In the genomic region with DNA sequence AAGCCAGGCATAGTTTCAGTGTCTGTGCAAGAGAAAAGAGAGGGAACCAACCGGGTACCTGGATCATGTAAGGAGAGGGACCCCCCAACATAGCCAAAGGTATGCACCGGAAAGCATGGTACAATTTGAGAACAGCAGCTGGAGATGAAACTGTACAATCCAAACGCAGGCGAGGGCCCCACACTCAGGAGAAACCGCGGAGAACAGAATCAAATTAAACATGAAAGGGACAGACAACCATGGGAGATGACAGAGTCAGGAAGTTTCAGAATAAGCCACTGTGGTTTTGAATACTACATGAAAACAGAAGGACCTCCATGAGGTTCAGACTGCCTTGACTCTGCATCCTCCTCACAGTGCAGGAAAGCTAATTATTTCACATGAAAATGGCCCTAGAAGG, we compare ENCODE assay signal across 16 cellular contexts.
DNase-seq lines count a peak whose midpoint lies in the region; ATAC-seq, FAIRE-seq and TF ChIP-seq lines count a peak whose summit lies in the region.
"Had no signal": no experiment of that assay in that cellular context is flagged by ENCODE, and none has a peak within 500 bp of the region (broad histone marks: within the 10 kb centered on the region; RNA-seq: fewer than 3 reads in every experiment).

No MANE protein-coding gene starts in this region.

- POLR2A ChIA-PET in HepG2 (lab: Yijun Ruan, JAX) = interaction anchor here (0.7 to 1.8 kb wide), 4 partner anchors 9 to 52 kb away, joined by 3 to 8 read pairs (median 4); no protein-coding TSS in a partner anchor

- BruUV-seq in HepG2 (replicated peaks; lab: Mats Ljungman, UMichigan) = no TSS peak

- WGBS in HepG2 (ENCODE audit: low lambda C conversion rate) = 68% methylated on average over 6 of the region's 6 CpGs
- 72% methylated on average over 6 of the region's 6 CpGs for WGBS in right lobe of liver (ENCODE audit: insufficient coverage, low coverage, low lambda C conversion rate, missing lambda C conversion rate)
- WGBS in esophagus squamous epithelium, 2 donors = 73% methylated on average over 6 of the region's 6 CpGs

- H3K9ac ChIP-seq in HepG2 (ENCODE audit: insufficient read depth, low read depth, low read length) = no peak overlapping the region

- no peaks in the 10 kb centered on the region for H3K36me3 ChIP-seq in HepG2 (replicated peaks in 1 of 2; ENCODE audit: control insufficient read depth in 1 of 2, insufficient read depth in 2 of 2, low read length in 2 of 2)
- no peaks in the 10 kb centered on the region for H3K36me3 ChIP-seq in right lobe of liver
- H3K36me3 ChIP-seq in KOPT-K1 (ENCODE audit: insufficient read depth, low read length) = no peaks in the 10 kb centered on the region
- H3K36me3 ChIP-seq in Peyer's patch = no peaks in the 10 kb centered on the region
- H3K36me3 ChIP-seq in esophagus squamous epithelium = no peaks in the 10 kb centered on the region
- H3K36me3 ChIP-seq: pancreas, upper lobe of right lung had no signal

- H2AFZ ChIP-seq in HepG2 (ENCODE audit: low read length) = no peak overlapping the region

- H4K20me1 ChIP-seq in HepG2 (ENCODE audit: insufficient read depth, low read length) = no peaks in the 10 kb centered on the region

- no peak for FAIRE-seq in HepG2 (lab: Jason Lieb, UNC)
- FAIRE-seq: pancreas, RCC 7860 had no signal

- no peak for TF ChIP-seq RAD21 in HepG2 (CRISPR knock-in tag; IDR thresholded peaks at IDR 0.05)

- no peak for TF ChIP-seq EP300 in HepG2 (IDR thresholded peaks at IDR 0.05; ENCODE audit: low read depth in 2 of 2, low read length in 2 of 2)
- TF ChIP-seq EP300 in HepG2 (CRISPR knock-in tag; IDR thresholded peaks at IDR 0.05; ENCODE audit: borderline replicate concordance) = no peak

- CTCF ChIA-PET in HepG2 (lab: Yijun Ruan, JAX; ENCODE audit: low intra/inter-chr PET ratio, low total read pairs) = no interaction called here

- H3K4me1 ChIP-seq in HepG2 (ENCODE audit: insufficient read depth, low read length) = peaks cover 18% of the 10 kb centered on the region
- H3K4me1 ChIP-seq in right lobe of liver = no peaks in the 10 kb centered on the region
- H3K4me1 ChIP-seq in Peyer's patch = no peaks in the 10 kb centered on the region
- no peaks in the 10 kb centered on the region for H3K4me1 ChIP-seq in esophagus squamous epithelium
- H3K4me1 ChIP-seq: pancreas had no signal

- intact Hi-C loops in HepG2 (cut with micrococcal nuclease; ENCODE audit: unreplicated experiment) = no loop called here
- intact Hi-C loops in right lobe of liver (cut with DNase I) = no loop called here
- intact Hi-C loops in esophagus squamous epithelium (cut with DNase I) = no loop called here

- H3K36me3 Mint-ChIP-seq in activated naive CD4-positive, alpha-beta T cell treated with anti-CD3 and anti-CD28 coated beads, Interleukin-2, amount 50 U/mL, for 72 hours = no peaks in the 10 kb centered on the region
- H3K36me3 Mint-ChIP-seq: IgD-negative memory B cell had no signal

- H3K27me3 ChIP-seq in HepG2 (ENCODE audit: control insufficient read depth in 1 of 2, insufficient read depth in 2 of 2, low read length in 2 of 2) (peaks cover 0 to 7% of the 10 kb centered on the region in 2 experiments; a peak in 4 of 5 replicates), right lobe of liver (no peaks in the 10 kb centered on the region), Peyer's patch (no peaks in the 10 kb centered on the region), esophagus squamous epithelium (peaks cover 0 to 16% (median 0%) of the 10 kb centered on the region in 4 donors)
- H3K27me3 ChIP-seq: pancreas, upper lobe of right lung had no signal

- no peak overlapping the region for H3K4me3 ChIP-seq in HepG2 (replicated peaks in 1 of 3; ENCODE audit: insufficient read depth in 1 of 3, low read depth in 2 of 3, low read length in 3 of 3)
- H3K4me3 ChIP-seq in right lobe of liver = no peak overlapping the region
- H3K4me3 ChIP-seq in Peyer's patch = no peak overlapping the region
- H3K4me3 ChIP-seq in esophagus squamous epithelium = no peak overlapping the region
- H3K4me3 ChIP-seq: pancreas, upper lobe of right lung had no signal

- H3K9me3 Mint-ChIP-seq in activated naive CD4-positive, alpha-beta T cell treated with anti-CD3 and anti-CD28 coated beads, Interleukin-2, amount 50 U/mL, for 72 hours = no peaks in the 10 kb centered on the region
- H3K9me3 Mint-ChIP-seq: IgD-negative memory B cell had no signal

- H3K79me2 ChIP-seq in HepG2 (ENCODE audit: insufficient read depth, low read length) = no peaks in the 10 kb centered on the region

- H3K27ac ChIP-seq in HepG2 (ENCODE audit: extremely low read length, insufficient read depth, low read length) (no peak overlapping the region), right lobe of liver (peak overlapping the region in 1 of 3 donors; percentile 43), KOPT-K1 (ENCODE audit: low read depth, low read length, poor library complexity, severe bottlenecking) (peak overlapping the region; percentile 77), Peyer's patch (no peak overlapping the region), esophagus squamous epithelium (no peak overlapping the region)
- H3K27ac ChIP-seq: pancreas, upper lobe of right lung, VCaP had no signal

- H3K27ac Mint-ChIP-seq in activated naive CD4-positive, alpha-beta T cell treated with anti-CD3 and anti-CD28 coated beads, Interleukin-2, amount 50 U/mL, for 72 hours = peak overlapping the region; percentile 66 to 83
- H3K27ac Mint-ChIP-seq: B cell, IgD-negative memory B cell had no signal

- in situ Hi-C loops in HepG2 (cut with HindIII; ENCODE audit: extremely low pct_ligation_motif_present, low pct_unique_long_range_greater_than_20kb) = no loop called here

- TF ChIP-seq POLR2A in HepG2 (IDR thresholded peaks at IDR 0.05; ENCODE audit: insufficient read depth in 1 of 2, low read depth in 2 of 2, low read length in 2 of 2) (no peak), right lobe of liver (IDR thresholded peaks at IDR 0.05) (no peak), Peyer's patch (IDR thresholded peaks at IDR 0.05) (no peak), esophagus squamous epithelium (IDR thresholded peaks at IDR 0.05) (no peak)

- peak overlapping the region; percentile 46 for H3K4me2 ChIP-seq in HepG2 (ENCODE audit: low read depth, low read length)

- TF ChIP-seq CTCF in HepG2 (CRISPR knock-in tag; IDR thresholded peaks at IDR 0.05) (no peak), right lobe of liver (IDR thresholded peaks at IDR 0.05) (no peak), Peyer's patch (IDR thresholded peaks at IDR 0.05) (no peak), esophagus squamous epithelium (IDR thresholded peaks at IDR 0.05) (no peak)

- ATAC-seq in HepG2 (peak; percentile 31; the same call in 2 of the 3 replicates), right lobe of liver (no peak), HG03097 (IDR thresholded peaks at IDR 0.05; ENCODE audit: low FRiP score, unreplicated experiment) (no peak)
- peak; percentile 80 to 82 for ATAC-seq in activated naive CD4-positive, alpha-beta T cell treated with anti-CD3 and anti-CD28 coated beads, Interleukin-2, amount 50 U/mL, for 72 hours
- ATAC-seq in stimulated activated naive CD8-positive, alpha-beta T cell treated with anti-CD3 and anti-CD28 coated beads, Interleukin-15, Interleukin-2, amounts not matched to agents 100 U/mL and 50 U/mL, for 24 hours = peak; percentile 82
- ATAC-seq: left ventricle myocardium superior, upper lobe of right lung had no signal

- DNase-seq in HepG2 (ENCODE audit: low spot score) (no peak), right lobe of liver (no peak), Peyer's patch (no peak), esophagus squamous epithelium (lab: John Stamatoyannopoulos, UW) (no peak)
- peak in 1 of 2 donors; percentile 37 for DNase-seq in activated naive CD4-positive, alpha-beta T cell treated with anti-CD3 and anti-CD28 coated beads, Interleukin-2, amount 50 U/mL, for 72 hours (ENCODE audit: low spot score in 2 of 2)
- DNase-seq in stimulated activated naive CD8-positive, alpha-beta T cell treated with anti-CD3 and anti-CD28 coated beads, Interleukin-15, Interleukin-2, amounts not matched to agents 100 U/mL and 50 U/mL, for 24 hours = peak; percentile 38
- DNase-seq: left ventricle myocardium superior, NCI-H2081, upper lobe of right lung had no signal

- no peaks in the 10 kb centered on the region for H3K9me3 ChIP-seq in HepG2 (ENCODE audit: low read length)
- H3K9me3 ChIP-seq in right lobe of liver = no peaks in the 10 kb centered on the region
- peaks cover 5% of the 10 kb centered on the region for H3K9me3 ChIP-seq in KOPT-K1 (ENCODE audit: insufficient read depth, low read length, poor library complexity, severe bottlenecking)
- no peaks in the 10 kb centered on the region for H3K9me3 ChIP-seq in Peyer's patch
- no peaks in the 10 kb centered on the region for H3K9me3 ChIP-seq in esophagus squamous epithelium
- H3K9me3 ChIP-seq: pancreas, upper lobe of right lung had no signal

TF ChIP-seq in HepG2, 621 proteins besides CTCF, POLR2A, EP300 and RAD21 (continues in another document):
- TF ChIP-seq MIXL1 (CRISPR knock-in tag; IDR thresholded peaks at IDR 0.05) (no peak), MATR3 (CRISPR knock-in tag; IDR thresholded peaks at IDR 0.05) (no peak)
- TF ChIP-seq, protein P1, sequence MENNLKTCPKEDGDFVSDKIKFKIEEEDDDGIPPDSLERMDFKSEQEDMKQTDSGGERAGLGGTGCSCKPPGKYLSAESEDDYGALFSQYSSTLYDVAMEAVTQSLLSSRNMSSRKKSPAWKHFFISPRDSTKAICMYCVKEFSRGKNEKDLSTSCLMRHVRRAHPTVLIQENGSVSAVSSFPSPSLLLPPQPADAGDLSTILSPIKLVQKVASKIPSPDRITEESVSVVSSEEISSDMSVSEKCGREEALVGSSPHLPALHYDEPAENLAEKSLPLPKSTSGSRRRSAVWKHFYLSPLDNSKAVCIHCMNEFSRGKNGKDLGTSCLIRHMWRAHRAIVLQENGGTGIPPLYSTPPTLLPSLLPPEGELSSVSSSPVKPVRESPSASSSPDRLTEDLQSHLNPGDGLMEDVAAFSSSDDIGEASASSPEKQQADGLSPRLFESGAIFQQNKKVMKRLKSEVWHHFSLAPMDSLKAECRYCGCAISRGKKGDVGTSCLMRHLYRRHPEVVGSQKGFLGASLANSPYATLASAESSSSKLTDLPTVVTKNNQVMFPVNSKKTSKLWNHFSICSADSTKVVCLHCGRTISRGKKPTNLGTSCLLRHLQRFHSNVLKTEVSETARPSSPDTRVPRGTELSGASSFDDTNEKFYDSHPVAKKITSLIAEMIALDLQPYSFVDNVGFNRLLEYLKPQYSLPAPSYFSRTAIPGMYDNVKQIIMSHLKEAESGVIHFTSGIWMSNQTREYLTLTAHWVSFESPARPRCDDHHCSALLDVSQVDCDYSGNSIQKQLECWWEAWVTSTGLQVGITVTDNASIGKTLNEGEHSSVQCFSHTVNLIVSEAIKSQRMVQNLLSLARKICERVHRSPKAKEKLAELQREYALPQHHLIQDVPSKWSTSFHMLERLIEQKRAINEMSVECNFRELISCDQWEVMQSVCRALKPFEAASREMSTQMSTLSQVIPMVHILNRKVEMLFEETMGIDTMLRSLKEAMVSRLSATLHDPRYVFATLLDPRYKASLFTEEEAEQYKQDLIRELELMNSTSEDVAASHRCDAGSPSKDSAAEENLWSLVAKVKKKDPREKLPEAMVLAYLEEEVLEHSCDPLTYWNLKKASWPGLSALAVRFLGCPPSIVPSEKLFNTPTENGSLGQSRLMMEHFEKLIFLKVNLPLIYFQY (CRISPR knock-in tag; IDR thresholded peaks at IDR 0.05; ENCODE audit: borderline replicate concordance) = no peak

Comparison
In these comparisons a context has a peak if more than half of its experiments do, and no peak if none do; other contexts are left out.
1. ATAC-seq: peak in HepG2 (single experiment), activated naive CD4-positive, alpha-beta T cell treated with anti-CD3 and anti-CD28 coated beads, Interleukin-2, amount 50 U/mL, for 72 hours (2 of 2) and stimulated activated naive CD8-positive, alpha-beta T cell treated with anti-CD3 and anti-CD28 coated beads, Interleukin-15, Interleukin-2, amounts not matched to agents 100 U/mL and 50 U/mL, for 24 hours (single experiment); none in right lobe of liver (0 of 4) and HG03097 (single experiment).